Comparison of ENCODE assay signal across 9 cellular contexts in genomic region chr14:68283378-68284123, GRCh38.
DNase-seq lines count a peak whose midpoint lies in the region; ATAC-seq and TF ChIP-seq lines count a peak whose summit lies in the region.
"Had no signal": no experiment of that assay in that cellular context is flagged by ENCODE, and none has a peak within 500 bp of the region (broad histone marks: within the 10 kb centered on the region; RNA-seq: fewer than 3 reads in every experiment).

No MANE protein-coding gene starts in this region.

- CTCF ChIA-PET in activated CD4-positive, alpha-beta memory T cell treated with anti-CD3 and anti-CD28 coated beads, Interleukin-2, amount 10 ng/mL, durations not matched to agents 7 days and 5 days (lab: Charles Lee): interaction anchor here (0.6 to 3.3 kb wide), 9 partner anchors 8 to 628 kb away, joined by 3 to 23 read pairs (median 4); partner anchors contain the start of gene ZFP36L1

- POLR2A ChIA-PET in activated CD4-positive, alpha-beta memory T cell treated with anti-CD3 and anti-CD28 coated beads, Interleukin-2, amount 10 ng/mL, durations not matched to agents 7 days and 5 days (lab: Charles Lee): interaction anchor here (0.6 to 6.4 kb wide), 17 partner anchors 9 to 1115 kb away, joined by 3 to 45 read pairs (median 6); partner anchors contain the start of genes ERH, SLC39A9 and ZFP36L1

- peaks cover 29% of the 10 kb centered on the region for H3K4me1 ChIP-seq in left ventricle myocardium inferior

- H3K27ac Mint-ChIP-seq in activated CD4-positive, alpha-beta memory T cell treated with anti-CD3 and anti-CD28 coated beads, Interleukin-2, amount 10 ng/mL, durations not matched to agents 7 days and 5 days: peak overlapping the region; percentile 96
- no peak overlapping the region for H3K27ac Mint-ChIP-seq in progenitor cell of endocrine pancreas
- H3K27ac Mint-ChIP-seq: dendritic cell treated with granulocyte-macrophage colony-stimulating factor and Interleukin-4, amounts not matched to agents 40 ng/mL and 50 ng/mL, for 4 days had no signal

- peak; percentile 79 for DNase-seq in activated CD4-positive, alpha-beta memory T cell treated with anti-CD3 and anti-CD28 coated beads, Interleukin-2, amount 10 ng/mL, durations not matched to agents 7 days and 5 days
- DNase-seq in left ventricle myocardium inferior: peak; percentile 29
- peak; percentile 23 to 52 for DNase-seq in stimulated activated CD8-positive, alpha-beta memory T cell treated with anti-CD3 and anti-CD28 coated beads, Interleukin-7, amount 100 ng/mL, for 4 hours (ENCODE audit: low read depth in 2 of 2)
- no peak for DNase-seq in SK-N-DZ (ENCODE audit: low spot score)
- no peak for DNase-seq in progenitor cell of endocrine pancreas (ENCODE audit: low spot score, unreplicated experiment)
- DNase-seq in COR-L47 (lab: John Stamatoyannopoulos, UW): no peak

- no peak overlapping the region for H3K4me3 ChIP-seq in left ventricle myocardium inferior

- ATAC-seq in GM18505 (IDR thresholded peaks at IDR 0.05; ENCODE audit: unreplicated experiment) (peak; percentile 48), HG02981 (IDR thresholded peaks at IDR 0.05; ENCODE audit: unreplicated experiment) (peak; percentile 39)

- no peaks in the 10 kb centered on the region for H3K36me3 ChIP-seq in left ventricle myocardium inferior

- H3K9me3 ChIP-seq in left ventricle myocardium inferior (replicated peaks): no peaks in the 10 kb centered on the region

- no peaks in the 10 kb centered on the region for H3K27me3 ChIP-seq in left ventricle myocardium inferior (ENCODE audit: low read depth)

- TF ChIP-seq CTCF in left ventricle myocardium inferior (IDR thresholded peaks at IDR 0.05; ENCODE audit: borderline replicate concordance) (no peak), progenitor cell of endocrine pancreas (IDR thresholded peaks at IDR 0.05; ENCODE audit: unreplicated experiment) (no peak)

- intact Hi-C loops in left ventricle myocardium inferior (cut with micrococcal nuclease): no loop called here

- H3K9me3 Mint-ChIP-seq in activated CD4-positive, alpha-beta memory T cell treated with anti-CD3 and anti-CD28 coated beads, Interleukin-2, amount 10 ng/mL, durations not matched to agents 7 days and 5 days: no peaks in the 10 kb centered on the region
- no peaks in the 10 kb centered on the region for H3K9me3 Mint-ChIP-seq in progenitor cell of endocrine pancreas (ENCODE audit: low read depth)
- H3K9me3 Mint-ChIP-seq: dendritic cell treated with granulocyte-macrophage colony-stimulating factor and Interleukin-4, amounts not matched to agents 40 ng/mL and 50 ng/mL, for 4 days had no signal

- peak overlapping the region; percentile 77 for H3K27ac ChIP-seq in left ventricle myocardium inferior (replicated peaks)

- peak; percentile 60 for TF ChIP-seq POLR2A in GM18505 (IDR thresholded peaks at IDR 0.05; ENCODE audit: borderline replicate concordance, extremely low read depth, insufficient read depth, insufficient read length)

- H3K4me3 Mint-ChIP-seq in activated CD4-positive, alpha-beta memory T cell treated with anti-CD3 and anti-CD28 coated beads, Interleukin-2, amount 10 ng/mL, durations not matched to agents 7 days and 5 days: peak overlapping the region; percentile 47
- H3K4me3 Mint-ChIP-seq in progenitor cell of endocrine pancreas (ENCODE audit: low read depth): no peak overlapping the region
- H3K4me3 Mint-ChIP-seq: dendritic cell treated with granulocyte-macrophage colony-stimulating factor and Interleukin-4, amounts not matched to agents 40 ng/mL and 50 ng/mL, for 4 days had no signal

- peaks cover 4% of the 10 kb centered on the region for H3K36me3 Mint-ChIP-seq in activated CD4-positive, alpha-beta memory T cell treated with anti-CD3 and anti-CD28 coated beads, Interleukin-2, amount 10 ng/mL, durations not matched to agents 7 days and 5 days (ENCODE audit: low read depth)
- H3K36me3 Mint-ChIP-seq in progenitor cell of endocrine pancreas (ENCODE audit: insufficient read depth): no peaks in the 10 kb centered on the region

- H3K27me3 Mint-ChIP-seq in activated CD4-positive, alpha-beta memory T cell treated with anti-CD3 and anti-CD28 coated beads, Interleukin-2, amount 10 ng/mL, durations not matched to agents 7 days and 5 days: no peaks in the 10 kb centered on the region
- no peaks in the 10 kb centered on the region for H3K27me3 Mint-ChIP-seq in progenitor cell of endocrine pancreas
- H3K27me3 Mint-ChIP-seq: dendritic cell treated with granulocyte-macrophage colony-stimulating factor and Interleukin-4, amounts not matched to agents 40 ng/mL and 50 ng/mL, for 4 days had no signal

- H3K4me1 Mint-ChIP-seq in activated CD4-positive, alpha-beta memory T cell treated with anti-CD3 and anti-CD28 coated beads, Interleukin-2, amount 10 ng/mL, durations not matched to agents 7 days and 5 days: peaks cover 48% of the 10 kb centered on the region
- peaks cover 19% of the 10 kb centered on the region for H3K4me1 Mint-ChIP-seq in progenitor cell of endocrine pancreas (ENCODE audit: low read depth)

Comparison
In these comparisons a context has a peak if more than half of its experiments do, and no peak if none do; other contexts are left out.
1. DNase-seq: peak in activated CD4-positive, alpha-beta memory T cell treated with anti-CD3 and anti-CD28 coated beads, Interleukin-2, amount 10 ng/mL, durations not matched to agents 7 days and 5 days (single experiment), left ventricle myocardium inferior (single experiment) and stimulated activated CD8-positive, alpha-beta memory T cell treated with anti-CD3 and anti-CD28 coated beads, Interleukin-7, amount 100 ng/mL, for 4 hours (2 of 2); none in SK-N-DZ (single experiment), progenitor cell of endocrine pancreas (single experiment) and COR-L47 (single experiment).